In genomic region chr13:47672245-47672975, GRCh38 we compare ENCODE assay signal across 17 cellular contexts.
DNase-seq lines count a peak whose midpoint lies in the region; TF ChIP-seq lines count a peak whose summit lies in the region.
"Had no signal": no experiment of that assay in that cellular context is flagged by ENCODE, and none has a peak within 500 bp of the region (broad histone marks: within the 10 kb centered on the region; RNA-seq: fewer than 3 reads in every experiment).

No MANE protein-coding gene starts in this region.

- peak overlapping the region; percentile 62 for H3K27ac Mint-ChIP-seq in mesothelial cell of epicardium
- H3K27ac Mint-ChIP-seq in chondrocyte (ENCODE audit: unreplicated experiment) = no peak overlapping the region
- H3K27ac Mint-ChIP-seq: activated B cell treated with CpG ODN at 0.5 μM for 24 hours; CD4-positive, CD25-positive, alpha-beta regulatory T cell had no signal

- H3K4me1 Mint-ChIP-seq in mesothelial cell of epicardium (peaks cover 16% of the 10 kb centered on the region), chondrocyte (ENCODE audit: low read depth) (no peaks in the 10 kb centered on the region)
- H3K4me1 Mint-ChIP-seq: activated B cell treated with CpG ODN at 0.5 μM for 24 hours; CD4-positive, CD25-positive, alpha-beta regulatory T cell had no signal

- H3K9me3 Mint-ChIP-seq in mesothelial cell of epicardium (peaks cover 3% of the 10 kb centered on the region), chondrocyte (ENCODE audit: low read depth) (peaks cover 3% of the 10 kb centered on the region)

- DNase-seq in SIG-M5 treated with dmso at 0.1 percent for 504 hours (lab: John Stamatoyannopoulos, UW; ENCODE audit: unreplicated experiment) (peak; percentile 68), SIG-M5 (lab: John Stamatoyannopoulos, UW) (no peak), fibroblast of gingiva (ENCODE audit: low read depth) (peak; percentile 60), mesothelial cell of epicardium (ENCODE audit: low spot score in 2 of 2, unreplicated experiment in 2 of 2) (no peak), dedifferentiated amniotic fluid mesenchymal stem cell (ENCODE audit: extremely low spot score) (no peak), SK-N-DZ (ENCODE audit: low spot score) (no peak), chondrocyte (ENCODE audit: low spot score) (no peak), epidermal melanocyte (ENCODE audit: insufficient read length, low spot score) (no peak)
- DNase-seq: activated B cell treated with CpG ODN at 0.5 μM for 24 hours; activated effector memory CD4-positive, alpha-beta T cell treated with Interleukin-2 at 50 U/mL for 16 hours; CD4-positive, CD25-positive, alpha-beta regulatory T cell; effector memory CD4-positive, alpha-beta T cell; KG1; NCI-H1417 treated with DMSO at 0.1 percent for 48 hours; occipital lobe; stimulated activated naive CD8-positive, alpha-beta T cell treated with anti-CD3 and anti-CD28 coated beads, Interleukin-15, Interleukin-2, amounts not matched to agents 100 U/mL and 50 U/mL, for 24 hours; T-helper 1 cell had no signal

- H3K27me3 Mint-ChIP-seq in mesothelial cell of epicardium (ENCODE audit: low read depth) (peaks cover 5% of the 10 kb centered on the region), chondrocyte (ENCODE audit: low read depth) (peaks cover 2% of the 10 kb centered on the region)
- H3K27me3 Mint-ChIP-seq: activated B cell treated with CpG ODN at 0.5 μM for 24 hours; CD4-positive, CD25-positive, alpha-beta regulatory T cell had no signal

- H3K36me3 Mint-ChIP-seq in mesothelial cell of epicardium (no peaks in the 10 kb centered on the region), chondrocyte (ENCODE audit: low read depth) (no peaks in the 10 kb centered on the region)
- H3K36me3 Mint-ChIP-seq: CD4-positive, CD25-positive, alpha-beta regulatory T cell had no signal

- TF ChIP-seq CTCF in mesothelial cell of epicardium (IDR thresholded peaks at IDR 0.05; ENCODE audit: unreplicated experiment) = no peak
- TF ChIP-seq CTCF in chondrocyte (IDR thresholded peaks at IDR 0.05) = no peak

- H3K4me3 Mint-ChIP-seq in mesothelial cell of epicardium = no peak overlapping the region
- H3K4me3 Mint-ChIP-seq in chondrocyte (ENCODE audit: unreplicated experiment) = no peak overlapping the region
- H3K4me3 Mint-ChIP-seq: activated B cell treated with CpG ODN at 0.5 μM for 24 hours; CD4-positive, CD25-positive, alpha-beta regulatory T cell had no signal

Comparison
In these comparisons a context has a peak if more than half of its experiments do, and no peak if none do; other contexts are left out.
1. DNase-seq: peak in SIG-M5 treated with dmso at 0.1 percent for 504 hours (single experiment) and fibroblast of gingiva (single experiment); none in SIG-M5 (single experiment), mesothelial cell of epicardium (0 of 2), dedifferentiated amniotic fluid mesenchymal stem cell (single experiment), SK-N-DZ (single experiment), chondrocyte (single experiment) and epidermal melanocyte (single experiment).